13 cellular contexts compared by ENCODE assay signal in the genomic region with DNA sequence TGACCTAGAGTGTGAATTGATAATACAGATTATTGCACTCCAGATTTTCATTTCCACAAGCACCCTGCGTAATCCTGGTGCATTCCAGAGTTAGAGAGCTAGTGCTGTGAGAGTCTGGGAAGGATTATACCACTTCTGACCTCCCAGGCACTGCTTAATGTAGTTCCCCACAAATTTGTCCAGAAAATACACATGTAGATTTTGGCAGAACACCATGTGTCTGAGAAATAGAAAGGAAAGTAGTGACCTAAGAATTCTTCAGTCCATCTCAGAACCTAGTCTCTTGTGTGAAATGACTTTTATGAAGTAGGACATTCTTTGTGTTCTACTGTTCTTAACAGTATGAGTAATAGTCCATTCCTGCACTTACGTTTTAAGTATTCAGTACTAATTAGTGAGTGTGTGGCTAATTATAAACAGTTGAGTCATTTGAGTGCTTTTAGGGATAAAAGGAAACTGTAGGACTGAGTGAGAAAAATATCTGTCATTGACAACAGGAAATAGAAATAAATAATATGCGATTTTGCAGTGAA. TPM values are rescaled to one million over a fixed set of nuclear protein-coding genes. Genes with fewer than 3 reads are reported as not detected.
DNase-seq lines count a peak whose midpoint lies in the region; ATAC-seq and TF ChIP-seq lines count a peak whose summit lies in the region.
"Had no signal": no experiment of that assay in that cellular context is flagged by ENCODE, and none has a peak within 500 bp of the region (broad histone marks: within the 10 kb centered on the region; RNA-seq: fewer than 3 reads in every experiment).

No MANE protein-coding gene starts in this region.

- no CpG with 5 or more reads among the region's 3 CpGs for WGBS in IMR-90 (ENCODE audit: extremely low coverage in 2 of 2, insufficient read length in 1 of 2), 2 experiments
- WGBS in mesenchymal stem cell, result 0% methylated on average over 1 of the region's 3 CpGs

- TF ChIP-seq RAD21 in IMR-90 (IDR thresholded peaks at IDR 0.05; ENCODE audit: low read length), result no peak

- H3K9me3 ChIP-seq in IMR-90 (ENCODE audit: control insufficient read depth, insufficient read depth, low read length) (peaks cover under 1% of the 10 kb centered on the region; the same call in 1 of the 2 replicates), mesenchymal stem cell (ENCODE audit: control insufficient read depth, low read length) (no peaks in the 10 kb centered on the region), T-helper 17 cell (ENCODE audit: control insufficient read depth, low read length, poor library complexity, severe bottlenecking) (no peaks in the 10 kb centered on the region), vagina (peaks cover 3% of the 10 kb centered on the region)
- H3K9me3 ChIP-seq in CD4-positive, alpha-beta T cell (ENCODE audit: control insufficient read depth, low read length), result peaks cover 7% of the 10 kb centered on the region

- TF ChIP-seq CTCF in IMR-90 (conservative IDR thresholded peaks at IDR 0.05; ENCODE audit: low read depth, low read length) (no peak), epithelial cell of esophagus (IDR thresholded peaks at IDR 0.05; ENCODE audit: insufficient read depth, low read depth, low read length, missing control alignments) (no peak), vagina (IDR thresholded peaks at IDR 0.05) (no peak)
- no peak for TF ChIP-seq CTCF in CD4-positive, alpha-beta T cell (IDR thresholded peaks at IDR 0.05)

- in situ Hi-C loops in IMR-90 (cut with MboI; ENCODE audit: low sequenced_read_pairs), result no loop called here

- H3K4me1 Mint-ChIP-seq in T-helper 17 cell, result peaks cover 2% of the 10 kb centered on the region
- H3K4me1 Mint-ChIP-seq in CD4-positive, alpha-beta T cell (ENCODE audit: low read depth), result no peaks in the 10 kb centered on the region

- no peak overlapping the region for H3K4me3 Mint-ChIP-seq in T-helper 17 cell
- no peak overlapping the region for H3K4me3 Mint-ChIP-seq in CD4-positive, alpha-beta T cell

- H3K9me1 ChIP-seq in IMR-90 (ENCODE audit: insufficient read depth, low read length), result peaks cover 3% of the 10 kb centered on the region; the same call in 1 of the 2 replicates

- H4K5ac ChIP-seq in IMR-90 (ENCODE audit: low read depth, low read length), result no peak overlapping the region

- DNase-seq in IMR-90 (peak; percentile 76), epithelial cell of esophagus (ENCODE audit: low read depth) (peak; percentile 49), mesenchymal stem cell (peak; percentile 72), T-helper 17 cell (no peak), vagina (ENCODE audit: extremely low spot score in 2 of 2) (no peak)
- DNase-seq in CD4-positive, alpha-beta T cell, result no peak
- DNase-seq: activated CD4-positive, alpha-beta T cell treated with anti-CD3 and anti-CD28 coated beads for 48 hours; amniotic stem cell; NCI-H2081 treated with DMSO at 0.1 percent for 48 hours had no signal

- H2BK12ac ChIP-seq in mesenchymal stem cell (ENCODE audit: low read length in 2 of 2), result no peak overlapping the region

- H3K23ac ChIP-seq in IMR-90 (ENCODE audit: low read depth, low read length) (no peak overlapping the region), mesenchymal stem cell (ENCODE audit: low read length in 2 of 2) (no peak overlapping the region)

- no peaks in the 10 kb centered on the region for H4K20me1 ChIP-seq in IMR-90 (ENCODE audit: insufficient read depth, low read length)
- H4K20me1 ChIP-seq: BLaER1 had no signal

- no peak overlapping the region for H4K8ac ChIP-seq in IMR-90 (ENCODE audit: low read depth in 2 of 2, low read length in 2 of 2)
- no peak overlapping the region for H4K8ac ChIP-seq in mesenchymal stem cell (ENCODE audit: low read length)

- H2BK15ac ChIP-seq in IMR-90 (ENCODE audit: low read depth, low read length), result no peak overlapping the region
- no peak overlapping the region for H2BK15ac ChIP-seq in mesenchymal stem cell (ENCODE audit: low read depth, poor library complexity, severe bottlenecking)

- peak overlapping the region; percentile 58 for H2AFZ ChIP-seq in ACC112 (ENCODE audit: low read length, unreplicated experiment)
- H2AFZ ChIP-seq in IMR-90 (replicated peaks; ENCODE audit: low read length, poor library complexity), result no peak overlapping the region
- H2AFZ ChIP-seq in mesenchymal stem cell (ENCODE audit: low read depth, low read length), result no peak overlapping the region

- no peaks in the 10 kb centered on the region for H3K36me3 Mint-ChIP-seq in T-helper 17 cell (ENCODE audit: low read depth)
- peaks cover 30% of the 10 kb centered on the region for H3K36me3 Mint-ChIP-seq in CD4-positive, alpha-beta T cell (ENCODE audit: low read depth)

- ATAC-seq in IMR-90 (ENCODE audit: low read depth) (peak; percentile 90), T-helper 17 cell (no peak), HG02678 (IDR thresholded peaks at IDR 0.05; ENCODE audit: unreplicated experiment) (no peak)
- ATAC-seq in CD4-positive, alpha-beta T cell (ENCODE audit: poor library complexity), result no peak
- ATAC-seq: Panc1 had no signal

- no TSS peak for BruUV-seq in IMR-90 (replicated peaks; lab: Mats Ljungman, UMichigan)

- H3K36me3 ChIP-seq in ACC112 (ENCODE audit: insufficient read depth, low read length) (peaks cover 15% of the 10 kb centered on the region), IMR-90 (ENCODE audit: control insufficient read depth, insufficient read depth, low read length) (no peaks in the 10 kb centered on the region), mesenchymal stem cell (ENCODE audit: control insufficient read depth in 1 of 2, insufficient read depth in 2 of 2, low read depth in 1 of 2, low read length in 2 of 2) (peaks cover 0 to 7% of the 10 kb centered on the region in 2 experiments), vagina (no peaks in the 10 kb centered on the region)

- intact Hi-C loops in IMR-90 (cut with micrococcal nuclease) (no loop called here), vagina (cut with DNase I) (no loop called here)
- intact Hi-C loops in CD4-positive, alpha-beta T cell (cut with DNase I, micrococcal nuclease), result no loop called here

- no peak overlapping the region for H2BK120ac ChIP-seq in IMR-90 (ENCODE audit: low read depth, low read length)
- H2BK120ac ChIP-seq in mesenchymal stem cell (ENCODE audit: low read depth, low read length), result no peak overlapping the region

- peak overlapping the region; percentile 80 for H3K27ac ChIP-seq in ACC112 (ENCODE audit: low read depth, low read length)
- H3K27ac ChIP-seq in IMR-90 (ENCODE audit: insufficient read depth, low read length), result peak overlapping the region; percentile 37; the same call in 1 of the 2 replicates
- H3K27ac ChIP-seq in mesenchymal stem cell (ENCODE audit: low read length, poor library complexity, severe bottlenecking), result no peak overlapping the region
- no peak overlapping the region for H3K27ac ChIP-seq in vagina
- H3K27ac ChIP-seq in CD4-positive, alpha-beta T cell (ENCODE audit: low read depth, low read length), result no peak overlapping the region
- H3K27ac ChIP-seq: BLaER1 had no signal

- H2AK5ac ChIP-seq in IMR-90 (ENCODE audit: low read depth, low read length), result no peak overlapping the region
- H2AK5ac ChIP-seq in mesenchymal stem cell (ENCODE audit: low read length, severe bottlenecking), result no peak overlapping the region

- no peaks in the 10 kb centered on the region for H3K27me3 Mint-ChIP-seq in T-helper 17 cell
- no peaks in the 10 kb centered on the region for H3K27me3 Mint-ChIP-seq in CD4-positive, alpha-beta T cell

- no peak overlapping the region for H3K18ac ChIP-seq in IMR-90 (ENCODE audit: low read depth, low read length)
- no peak overlapping the region for H3K18ac ChIP-seq in mesenchymal stem cell (ENCODE audit: low read depth in 1 of 2, low read length in 2 of 2)

- peak overlapping the region; percentile 62 for H3K4me2 ChIP-seq in IMR-90 (ENCODE audit: low read depth, low read length)
- H3K4me2 ChIP-seq in mesenchymal stem cell (ENCODE audit: low read length, poor library complexity, severe bottlenecking), result no peak overlapping the region
- H3K4me2 ChIP-seq: BLaER1 had no signal

- TF ChIP-seq POLR2A in IMR-90 (IDR thresholded peaks at IDR 0.05; ENCODE audit: low read depth, low read length) (no peak), vagina (IDR thresholded peaks at IDR 0.05) (no peak)

- POLR2A ChIA-PET in IMR-90 (lab: Charles Lee; ENCODE audit: unreplicated experiment), result no interaction called here
- POLR2A ChIA-PET in CD4-positive, alpha-beta T cell (lab: Charles Lee), result no interaction called here

- H3K79me2 ChIP-seq in ACC112 (ENCODE audit: control insufficient read depth, insufficient read depth, low read length, unreplicated experiment), result peaks cover 10% of the 10 kb centered on the region

- CTCF ChIA-PET in IMR-90 (lab: Yijun Ruan, JAX), result interaction anchor here (1.1 kb wide), 1 partner anchor 112 kb away, joined by 3 read pairs; no protein-coding TSS in a partner anchor
- CTCF ChIA-PET in CD4-positive, alpha-beta T cell (lab: Charles Lee), result no interaction called here

- no peak overlapping the region for H2BK20ac ChIP-seq in IMR-90 (ENCODE audit: low read depth, low read length)

- H3K27me3 ChIP-seq in ACC112 (ENCODE audit: insufficient read depth, low read length) (no peaks in the 10 kb centered on the region), IMR-90 (ENCODE audit: control insufficient read depth, insufficient read depth, low read length) (no peaks in the 10 kb centered on the region), mesenchymal stem cell (ENCODE audit: control insufficient read depth in 1 of 2, insufficient read depth in 1 of 2, low read length in 2 of 2) (no peaks in the 10 kb centered on the region), vagina (no peaks in the 10 kb centered on the region)
- no peaks in the 10 kb centered on the region for H3K27me3 ChIP-seq in CD4-positive, alpha-beta T cell (ENCODE audit: control insufficient read depth, insufficient read depth, low read length)
- H3K27me3 ChIP-seq: BLaER1 had no signal

- peak overlapping the region; percentile 55 for H3K4me3 ChIP-seq in ACC112 (ENCODE audit: low read depth, low read length)
- no peak overlapping the region for H3K4me3 ChIP-seq in IMR-90 (ENCODE audit: insufficient read depth, low read depth, low read length)
- no peak overlapping the region for H3K4me3 ChIP-seq in epithelial cell of esophagus (ENCODE audit: low read length)
- peak overlapping the region in 1 of 2 experiments; percentile 29 for H3K4me3 ChIP-seq in mesenchymal stem cell (ENCODE audit: insufficient read depth in 1 of 2, low read depth in 1 of 2, low read length in 2 of 2)
- H3K4me3 ChIP-seq in vagina, result no peak overlapping the region
- H3K4me3 ChIP-seq: BLaER1 had no signal

- H3K9me3 Mint-ChIP-seq in CD4-positive, alpha-beta T cell, result peaks cover 2% of the 10 kb centered on the region

- dilution Hi-C loops in IMR-90 (cut with HindIII; ENCODE audit: low sequenced_read_pairs, unreplicated experiment), result no loop called here

- H3K27ac Mint-ChIP-seq in T-helper 17 cell, result no peak overlapping the region
- no peak overlapping the region for H3K27ac Mint-ChIP-seq in CD4-positive, alpha-beta T cell

- peaks cover 2 to 3% of the 10 kb centered on the region in 2 experiments; a peak in 1 of 4 replicates for H3K79me1 ChIP-seq in IMR-90 (ENCODE audit: low read depth in 1 of 2, low read length in 2 of 2)
- peaks cover 2% of the 10 kb centered on the region for H3K79me1 ChIP-seq in mesenchymal stem cell (replicated peaks; ENCODE audit: low read length, poor library complexity, severe bottlenecking)

- H4K91ac ChIP-seq in IMR-90 (ENCODE audit: insufficient read depth, low read depth, low read length) (no peak overlapping the region), mesenchymal stem cell (ENCODE audit: low read length) (no peak overlapping the region)

- H3K56ac ChIP-seq in IMR-90 (ENCODE audit: extremely low read depth, insufficient read depth, low read length), result no peak overlapping the region

- H2AK9ac ChIP-seq in IMR-90 (replicated peaks; ENCODE audit: low read depth, low read length, poor library complexity), result no peak overlapping the region

- H3K14ac ChIP-seq in IMR-90 (replicated peaks; ENCODE audit: low read depth, low read length) (no peak overlapping the region), mesenchymal stem cell (ENCODE audit: low read length in 2 of 2) (no peak overlapping the region)

- peaks cover 14% of the 10 kb centered on the region for H3K4me1 ChIP-seq in ACC112 (ENCODE audit: control insufficient read depth, insufficient read depth, low read length, unreplicated experiment)
- peaks cover 2% of the 10 kb centered on the region; the same call in 1 of the 2 replicates for H3K4me1 ChIP-seq in IMR-90 (ENCODE audit: control insufficient read depth, insufficient read depth, low read length)
- H3K4me1 ChIP-seq in mesenchymal stem cell (ENCODE audit: control insufficient read depth, insufficient read depth, low read depth, low read length), result no peaks in the 10 kb centered on the region
- peaks cover 9% of the 10 kb centered on the region for H3K4me1 ChIP-seq in vagina
- H3K4me1 ChIP-seq: BLaER1 had no signal

- no peak overlapping the region for H3K9ac ChIP-seq in IMR-90 (ENCODE audit: low read depth, low read length)
- peak overlapping the region; percentile 33 for H3K9ac ChIP-seq in mesenchymal stem cell (ENCODE audit: low read length)
- H3K9ac ChIP-seq: BLaER1 had no signal

- no peak overlapping the region for H2BK5ac ChIP-seq in IMR-90 (ENCODE audit: low read depth, low read length, poor library complexity, severe bottlenecking)
- no peak overlapping the region for H2BK5ac ChIP-seq in mesenchymal stem cell (ENCODE audit: low read depth, low read length, poor library complexity, severe bottlenecking)

- H3K4ac ChIP-seq in IMR-90 (ENCODE audit: low read depth, low read length) (no peak overlapping the region), mesenchymal stem cell (ENCODE audit: low read depth in 1 of 2, low read length in 2 of 2) (no peak overlapping the region)

RNA-seq across cellular contexts. Expression of a gene that starts 27.8 kb away (rescaled TPM):
- 6.1 TPM in 2 replicates for total RNA-seq in IMR-90 (2012; rRNA removed)
- 3.3 and 3.9 TPM in 2 replicates for polyA plus RNA-seq in IMR-90 (2012; rRNA removed)
- polyA plus RNA-seq in IMR-90 (2012; cell fraction: cytosol; rRNA removed), result 1.2 and 1.4 TPM in 2 replicates
- 4.2 and 16.8 TPM in 2 replicates for polyA plus RNA-seq in IMR-90 (2012; cell fraction: nucleus; rRNA removed; ENCODE audit: low replicate concordance)
- 3.7 TPM for polyA plus RNA-seq in mesenchymal stem cell (2013, experiment 1 of 2)
- polyA plus RNA-seq in mesenchymal stem cell (2013, experiment 2 of 2), result 3.6 TPM
- total RNA-seq in T-helper 17 cell, result 1 to 10 TPM; 2.4 to 2.8 TPM
- 13.0 TPM for total RNA-seq in vagina
- 1 to 10 TPM; 2.7 TPM for total RNA-seq in CD4-positive, alpha-beta T cell

Comparison
In these comparisons a context has a peak if more than half of its experiments do, and no peak if none do; other contexts are left out.
1. H3K27ac ChIP-seq: peak in ACC112 (single experiment) and IMR-90 (single experiment); none in mesenchymal stem cell (single experiment), vagina (single experiment) and CD4-positive, alpha-beta T cell (single experiment).
2. DNase-seq: peak in IMR-90 (single experiment), epithelial cell of esophagus (single experiment) and mesenchymal stem cell (single experiment); none in T-helper 17 cell (0 of 3), vagina (0 of 2) and CD4-positive, alpha-beta T cell (0 of 10).